1 cellular context compared by ENCODE assay signal in genomic region chr6:144809120-144809519, GRCh38.
TF ChIP-seq lines count a peak whose summit lies in the region.

No MANE protein-coding gene starts in this region.

TF ChIP-seq in IMR-90, 13 proteins besides CTCF, POLR2A, EP300 and RAD21 (continued from another document):
- TF ChIP-seq USF2 (IDR thresholded peaks at IDR 0.05; ENCODE audit: low read depth, low read length) (no peak), RFX5 (IDR thresholded peaks at IDR 0.05; ENCODE audit: low read depth, low read length) (no peak), CHD1 (IDR thresholded peaks at IDR 0.05; ENCODE audit: low read depth, low read length) (no peak), CEBPB (IDR thresholded peaks at IDR 0.05; ENCODE audit: low read depth, low read length) (no peak), RCOR1 (IDR thresholded peaks at IDR 0.05; ENCODE audit: insufficient replicate concordance, low read length) (no peak), MXI1 (IDR thresholded peaks at IDR 0.05; ENCODE audit: borderline replicate concordance, low read depth, low read length) (no peak), SMC3 (IDR thresholded peaks at IDR 0.05; ENCODE audit: low read depth, low read length) (no peak)
